Comparison of ENCODE assay signal across 8 cellular contexts in genomic region chr3:133926736-133927542, GRCh38. TPM values are rescaled to one million over a fixed set of nuclear protein-coding genes. Genes with fewer than 3 reads are reported as not detected.
DNase-seq lines count a peak whose midpoint lies in the region; ATAC-seq, FAIRE-seq and TF ChIP-seq lines count a peak whose summit lies in the region.

No MANE protein-coding gene starts in this region.

- FAIRE-seq in GM12892 (lab: Jason Lieb, UNC) = peak; percentile 27

- H3K4me1 ChIP-seq in ascending aorta (peaks cover 0 to 4% of the 10 kb centered on the region in 2 donors), left lung (peaks cover 0 to 16% of the 10 kb centered on the region in 2 donors), tibial nerve (peaks cover 0 to 11% (median 0%) of the 10 kb centered on the region in 4 donors)

- H3K36me3 ChIP-seq in ascending aorta (no peaks in the 10 kb centered on the region), left lung (no peaks in the 10 kb centered on the region), tibial nerve (no peaks in the 10 kb centered on the region)

- H3K27me3 ChIP-seq in ascending aorta = no peaks in the 10 kb centered on the region
- peaks cover 0 to 18% of the 10 kb centered on the region in 2 donors for H3K27me3 ChIP-seq in left lung
- no peaks in the 10 kb centered on the region for H3K27me3 ChIP-seq in tibial nerve

- 18 to 21% methylated on average over 34 to 35 of the region's 35 CpGs for WGBS in tibial nerve, 2 donors

- H3K4me3 ChIP-seq in ascending aorta (peak overlapping the region; percentile 55 to 80), left lung (peak overlapping the region; percentile 40 to 51), tibial nerve (peak overlapping the region; percentile 25 to 61 (median 38))

- intact Hi-C loops in ascending aorta (cut with DNase I) (loop anchor here (1.0 to 5.0 kb wide), 2 partner anchors 108 to 1195 kb away; no protein-coding TSS in a partner anchor), left lung (cut with DNase I) (loop anchor here in 1 of 2 donors (5.0 kb wide), 1 partner anchor 110 kb away; no protein-coding TSS in a partner anchor)

- TF ChIP-seq CTCF in ascending aorta (IDR thresholded peaks at IDR 0.05) (peak in 1 of 3 experiments; percentile 9), left lung (IDR thresholded peaks at IDR 0.05) (no peak), tibial nerve (IDR thresholded peaks at IDR 0.05) (no peak)

- DNase-seq in GM12892 (ENCODE audit: insufficient read length) (no peak), ascending aorta (ENCODE audit: low spot score in 2 of 2) (no peak), left lung (no peak), tibial nerve (ENCODE audit: low spot score in 2 of 2) (no peak), germinal center (ENCODE audit: low spot score) (no peak)

- TF ChIP-seq POLR2A in GM12892 (IDR thresholded peaks at IDR 0.05; ENCODE audit: low read depth, low read length) = no peak
- no peak for TF ChIP-seq POLR2A in tibial nerve (IDR thresholded peaks at IDR 0.05)

- H3K9me3 ChIP-seq in ascending aorta (no peaks in the 10 kb centered on the region), left lung (no peaks in the 10 kb centered on the region), tibial nerve (no peaks in the 10 kb centered on the region)

- ATAC-seq in HG02763 (IDR thresholded peaks at IDR 0.05; ENCODE audit: unreplicated experiment) (peak; percentile 4), left lung (peak; percentile 28), HG03196 (IDR thresholded peaks at IDR 0.05; ENCODE audit: unreplicated experiment) (no peak), HG03095 (IDR thresholded peaks at IDR 0.05; ENCODE audit: unreplicated experiment) (no peak)

- H3K27ac ChIP-seq in ascending aorta (no peak overlapping the region), left lung (no peak overlapping the region), tibial nerve (no peak overlapping the region)

- TF ChIP-seq EP300 in tibial nerve (IDR thresholded peaks at IDR 0.05) = no peak

RNA-seq across cellular contexts. Expression of gene RAB6B, which starts 31.3 kb away (rescaled TPM):
- polyA plus RNA-seq in GM12892 (2012; ENCODE audit: missing spikeins) = 0.21 TPM
- 0.75 TPM for total RNA-seq in ascending aorta
- 10 to 100 TPM in 1 of 2 donors, 1 to 10 TPM in 1; 3.7 to 11.4 TPM for total RNA-seq in left lung
- total RNA-seq in tibial nerve = 1 to 10 TPM; 1.4 to 3.6 (median 2.0) TPM

Comparison
In these comparisons a context has a peak if more than half of its experiments do, and no peak if none do; other contexts are left out.
1. ATAC-seq: peak in HG02763 (single experiment) and left lung (single experiment); none in HG03196 (single experiment) and HG03095 (single experiment).
2. Peak in every context shown above with its lines, with median percentiles within 50 percentile points of each other: H3K4me3 ChIP-seq.